In genomic region chr1:91535441-91535840, GRCh38 we compare ENCODE assay signal across 22 cellular contexts. TPM values are rescaled to one million over a fixed set of nuclear protein-coding genes. Genes with fewer than 3 reads are reported as not detected.
DNase-seq lines count a peak whose midpoint lies in the region; ATAC-seq, FAIRE-seq and TF ChIP-seq lines count a peak whose summit lies in the region.
"Had no signal": no experiment of that assay in that cellular context is flagged by ENCODE, and none has a peak within 500 bp of the region (broad histone marks: within the 10 kb centered on the region; RNA-seq: fewer than 3 reads in every experiment).

No MANE protein-coding gene starts in this region.

- H3K4me2 ChIP-seq in H1 (ENCODE audit: insufficient read depth in 1 of 2, low read depth in 2 of 2, low read length in 2 of 2) = no peak overlapping the region
- peak overlapping the region; percentile 23 for H3K4me2 ChIP-seq in mesenchymal stem cell (ENCODE audit: low read length, poor library complexity, severe bottlenecking)
- H3K4me2 ChIP-seq in SK-N-SH = no peak overlapping the region
- H3K4me2 ChIP-seq: A549; BLaER1 treated with 17β-estradiol and CSF1 and Interleukin-3, amounts not matched to agents 10 nM and 100 nM had no signal

- H3K4ac ChIP-seq in H1 (replicated peaks; ENCODE audit: insufficient read length, low read depth, low read length) (no peak overlapping the region), mesenchymal stem cell (ENCODE audit: low read depth in 1 of 2, low read length in 2 of 2) (no peak overlapping the region)

- H4K5ac ChIP-seq in H1 (ENCODE audit: insufficient read length, low read depth, low read length) = no peak overlapping the region

- no peak for FAIRE-seq in H1 (lab: Jason Lieb, UNC)
- FAIRE-seq: A549, D721Med, G401.6, GM19239 had no signal

- H3K27me3 ChIP-seq in right cardiac atrium (ENCODE audit: control insufficient read depth, insufficient read depth) = no peaks in the 10 kb centered on the region
- H3K27me3 ChIP-seq in heart left ventricle = no peaks in the 10 kb centered on the region
- H3K27me3 ChIP-seq in H1 (replicated peaks in 1 of 4; ENCODE audit: control insufficient read depth in 3 of 4, extremely low read depth in 1 of 4, insufficient read depth in 3 of 4, low read length in 3 of 4) = no peaks in the 10 kb centered on the region
- no peaks in the 10 kb centered on the region for H3K27me3 ChIP-seq in mesenchymal stem cell (ENCODE audit: control insufficient read depth in 1 of 2, insufficient read depth in 1 of 2, low read length in 2 of 2)
- H3K27me3 ChIP-seq in SK-N-SH (ENCODE audit: insufficient read depth) = peaks cover 19% of the 10 kb centered on the region; the same call in 1 of the 2 replicates
- H3K27me3 ChIP-seq: BLaER1 treated with 17β-estradiol and CSF1 and Interleukin-3, amounts not matched to agents 10 nM and 100 nM had no signal

- DNase-seq in right cardiac atrium (peak in 2 of 3 donors; percentile 37 to 39), heart left ventricle (no peak), H1 (ENCODE audit: low read depth in 1 of 2, low spot score in 2 of 2) (no peak), mesenchymal stem cell (no peak), NCI-H1092 (lab: John Stamatoyannopoulos, UW) (no peak), SK-N-SH (no peak), chondrocyte (ENCODE audit: low spot score) (no peak)
- DNase-seq: AML-193; Caco-2; Calu3; CD4-positive, alpha-beta T cell; CD8-positive, alpha-beta T cell; DMS79 treated with DMSO at 0.1 percent for 48 hours; GF-D8 had no signal

- TF ChIP-seq CTCF in heart left ventricle (IDR thresholded peaks at IDR 0.05) (no peak), H1 (IDR thresholded peaks at IDR 0.05; ENCODE audit: control extremely low read depth in 1 of 3, insufficient read depth in 1 of 3, low read depth in 1 of 3, low read length in 3 of 3) (no peak), SK-N-SH (IDR thresholded peaks at IDR 0.05) (no peak), chondrocyte (IDR thresholded peaks at IDR 0.05) (no peak)

- no peak overlapping the region for H3K4me3 Mint-ChIP-seq in chondrocyte (ENCODE audit: unreplicated experiment)
- H3K4me3 Mint-ChIP-seq: B cell; CD4-positive, alpha-beta T cell; CD8-positive, alpha-beta T cell had no signal

- H3K9me3 ChIP-seq in right cardiac atrium (ENCODE audit: control insufficient read depth, low read length) = no peaks in the 10 kb centered on the region
- H3K9me3 ChIP-seq in heart left ventricle = no peaks in the 10 kb centered on the region
- no peaks in the 10 kb centered on the region for H3K9me3 ChIP-seq in H1 (ENCODE audit: insufficient read depth in 2 of 2, low read depth in 1 of 2, low read length in 1 of 2)
- no peaks in the 10 kb centered on the region for H3K9me3 ChIP-seq in mesenchymal stem cell (ENCODE audit: control insufficient read depth, low read length)
- no peaks in the 10 kb centered on the region for H3K9me3 ChIP-seq in SK-N-SH
- H3K9me3 ChIP-seq: A549, Caco-2 had no signal

- no peak for TF ChIP-seq EP300 in H1 (IDR thresholded peaks at IDR 0.05; ENCODE audit: borderline replicate concordance in 1 of 2, low read depth in 2 of 2, low read length in 2 of 2)
- no peak for TF ChIP-seq EP300 in SK-N-SH (IDR thresholded peaks at IDR 0.05; ENCODE audit: borderline replicate concordance in 1 of 2, low read depth in 1 of 2, low read length in 1 of 2)

- H3K27ac Mint-ChIP-seq in chondrocyte (ENCODE audit: unreplicated experiment) = no peak overlapping the region
- H3K27ac Mint-ChIP-seq: B cell; CD4-positive, alpha-beta T cell; CD8-positive, alpha-beta T cell had no signal

- H3K18ac ChIP-seq in H1 (ENCODE audit: extremely low read depth, low read length) (no peak overlapping the region), mesenchymal stem cell (ENCODE audit: low read depth in 1 of 2, low read length in 2 of 2) (no peak overlapping the region)

- H3K79me1 ChIP-seq in H1 (ENCODE audit: low read depth, low read length) (no peaks in the 10 kb centered on the region), mesenchymal stem cell (replicated peaks; ENCODE audit: low read length, poor library complexity, severe bottlenecking) (no peaks in the 10 kb centered on the region)

- H3K9me2 ChIP-seq in SK-N-SH = no peaks in the 10 kb centered on the region

- H2BK120ac ChIP-seq in H1 (replicated peaks; ENCODE audit: low read depth, low read length) = no peak overlapping the region
- H2BK120ac ChIP-seq in mesenchymal stem cell (ENCODE audit: low read depth, low read length) = no peak overlapping the region

- no peak overlapping the region for H4K8ac ChIP-seq in H1 (ENCODE audit: extremely low read depth, insufficient read depth, low read length)
- peak overlapping the region; percentile 9 for H4K8ac ChIP-seq in mesenchymal stem cell (ENCODE audit: low read length)

- intact Hi-C loops in right cardiac atrium (cut with DNase I) (loop anchor here in 1 of 4 donors (10.0 kb wide), 1 partner anchor 169 kb away; no protein-coding TSS in a partner anchor), heart left ventricle (cut with DNase I) (loop anchor here in 2 of 10 donors (10.0 kb wide), 2 partner anchors 69 to 149 kb away; no protein-coding TSS in a partner anchor)

- no peak overlapping the region for H4K91ac ChIP-seq in H1 (replicated peaks; ENCODE audit: insufficient read length, low read length)
- H4K91ac ChIP-seq in mesenchymal stem cell (ENCODE audit: low read length) = peak overlapping the region; percentile 64

- no peak overlapping the region for H3K9ac ChIP-seq in H1 (replicated peaks in 1 of 4; ENCODE audit: extremely low read depth in 1 of 4, low read depth in 3 of 4, low read length in 3 of 4)
- no peak overlapping the region for H3K9ac ChIP-seq in mesenchymal stem cell (ENCODE audit: low read length)
- H3K9ac ChIP-seq in SK-N-SH = no peak overlapping the region
- H3K9ac ChIP-seq: BLaER1 treated with 17β-estradiol and CSF1 and Interleukin-3, amounts not matched to agents 10 nM and 100 nM had no signal

- TF ChIP-seq RAD21 in H1 (IDR thresholded peaks at IDR 0.05 in 1 of 2, conservative IDR thresholded peaks at IDR 0.05 in 1 of 2; ENCODE audit: low read depth in 2 of 2, low read length in 2 of 2) (0 out of 4 replicates have a peak, but pooled peaks of 1 of the 2 experiments have one; percentile 8), SK-N-SH (IDR thresholded peaks at IDR 0.05; ENCODE audit: low read length) (no peak)

- H3K4me1 ChIP-seq in right cardiac atrium (ENCODE audit: control insufficient read depth, insufficient read depth, low read length) (peaks cover 4% of the 10 kb centered on the region), heart left ventricle (peaks cover 0 to 6% (median 0%) of the 10 kb centered on the region in 12 donors), H1 (replicated peaks in 1 of 4; ENCODE audit: control insufficient read depth in 3 of 4, insufficient read depth in 4 of 4, low read length in 3 of 4) (no peaks in the 10 kb centered on the region), mesenchymal stem cell (ENCODE audit: control insufficient read depth, insufficient read depth, low read depth, low read length) (no peaks in the 10 kb centered on the region), SK-N-SH (ENCODE audit: control insufficient read depth in 1 of 2, insufficient read depth in 2 of 2, low read depth in 1 of 2, low read length in 1 of 2) (no peaks in the 10 kb centered on the region)
- H3K4me1 ChIP-seq: Caco-2 had no signal

- H3K36me3 ChIP-seq in heart left ventricle = no peaks in the 10 kb centered on the region
- H3K36me3 ChIP-seq in H1 (ENCODE audit: control insufficient read depth in 2 of 4, insufficient read depth in 4 of 4, low read length in 3 of 4) = no peaks in the 10 kb centered on the region
- peaks cover 0 to 36% of the 10 kb centered on the region in 2 experiments for H3K36me3 ChIP-seq in mesenchymal stem cell (ENCODE audit: control insufficient read depth in 1 of 2, insufficient read depth in 2 of 2, low read depth in 1 of 2, low read length in 2 of 2)
- H3K36me3 ChIP-seq in SK-N-SH (replicated peaks in 1 of 2; ENCODE audit: control insufficient read depth in 1 of 2, insufficient read depth in 2 of 2, low read length in 1 of 2) = no peaks in the 10 kb centered on the region
- H3K36me3 ChIP-seq: BLaER1 treated with 17β-estradiol and CSF1 and Interleukin-3, amounts not matched to agents 10 nM and 100 nM had no signal

- no peak overlapping the region for H3K23ac ChIP-seq in H1 (ENCODE audit: insufficient read length)
- H3K23ac ChIP-seq in mesenchymal stem cell (ENCODE audit: low read length in 2 of 2) = no peak overlapping the region

- H3K27ac ChIP-seq in right cardiac atrium (ENCODE audit: low read length) (no peak overlapping the region), heart left ventricle (no peak overlapping the region), H1 (ENCODE audit: low read depth, low read length) (no peak overlapping the region), mesenchymal stem cell (ENCODE audit: low read length, poor library complexity, severe bottlenecking) (no peak overlapping the region), SK-N-SH (ENCODE audit: low read depth in 2 of 2, low read length in 1 of 2) (no peak overlapping the region)
- H3K27ac ChIP-seq: 22Rv1; A549; BLaER1 treated with 17β-estradiol and CSF1 and Interleukin-3, amounts not matched to agents 10 nM and 100 nM; C4-2B had no signal

- H2BK15ac ChIP-seq in H1 (ENCODE audit: low read length) (no peak overlapping the region), mesenchymal stem cell (ENCODE audit: low read depth, poor library complexity, severe bottlenecking) (no peak overlapping the region)

- no peak for ATAC-seq in right cardiac atrium
- no peak for ATAC-seq in heart left ventricle
- ATAC-seq: A549; CD8-positive, alpha-beta T cell had no signal

- no peaks in the 10 kb centered on the region for H4K20me1 ChIP-seq in H1 (replicated peaks in 1 of 2; ENCODE audit: control insufficient read depth in 1 of 2, insufficient read depth in 2 of 2, low read length in 2 of 2)
- H4K20me1 ChIP-seq in SK-N-SH (ENCODE audit: insufficient read depth) = no peaks in the 10 kb centered on the region
- H4K20me1 ChIP-seq: BLaER1 treated with 17β-estradiol and CSF1 and Interleukin-3, amounts not matched to agents 10 nM and 100 nM had no signal

- H3K23me2 ChIP-seq in H1 (ENCODE audit: low read depth, low read length) = no peaks in the 10 kb centered on the region

- POLR2A ChIA-PET in H1 (lab: Charles Lee; ENCODE audit: partially characterized antibody) = interaction anchor here (1.6 to 2.5 kb wide), 2 partner anchors 11 to 18 kb away, joined by 3 to 5 read pairs; no protein-coding TSS in a partner anchor
- POLR2A ChIA-PET in SK-N-SH (lab: Yijun Ruan, JAX) = no interaction called here

- H3K79me2 ChIP-seq in H1 (ENCODE audit: control insufficient read depth in 1 of 2, insufficient read depth in 2 of 2, low read length in 2 of 2) (no peaks in the 10 kb centered on the region), SK-N-SH (ENCODE audit: insufficient read depth) (no peaks in the 10 kb centered on the region)

- CTCF ChIA-PET in H1 (lab: Charles Lee; ENCODE audit: partially characterized antibody) = interaction anchor here (0.6 to 1.7 kb wide), 5 partner anchors 230 to 639 kb away, joined by 3 to 7 read pairs (median 3); no protein-coding TSS in a partner anchor
- CTCF ChIA-PET in SK-N-SH (lab: Yijun Ruan, JAX) = interaction anchor here (0.9 kb wide), 1 partner anchor 11 kb away, joined by 3 read pairs; no protein-coding TSS in a partner anchor

- H3K27me3 Mint-ChIP-seq in chondrocyte (ENCODE audit: low read depth) = no peaks in the 10 kb centered on the region
- H3K27me3 Mint-ChIP-seq: B cell; CD4-positive, alpha-beta T cell had no signal

- H3K14ac ChIP-seq in H1 (ENCODE audit: insufficient read length) (no peak overlapping the region), mesenchymal stem cell (ENCODE audit: low read length in 2 of 2) (peak overlapping the region in 1 of 2 experiments; percentile 11)

- H2AFZ ChIP-seq in H1 (ENCODE audit: low read length) (no peak overlapping the region), mesenchymal stem cell (ENCODE audit: low read depth, low read length) (no peak overlapping the region), SK-N-SH (ENCODE audit: low read depth) (no peak overlapping the region)

- H2BK5ac ChIP-seq in H1 (ENCODE audit: low read depth, low read length) (no peak overlapping the region), mesenchymal stem cell (ENCODE audit: low read depth, low read length, poor library complexity, severe bottlenecking) (no peak overlapping the region)

- no peaks in the 10 kb centered on the region for H3K36me3 Mint-ChIP-seq in chondrocyte (ENCODE audit: low read depth)
- H3K36me3 Mint-ChIP-seq: CD8-positive, alpha-beta T cell had no signal

- no peak for TF ChIP-seq POLR2A in heart left ventricle (IDR thresholded peaks at IDR 0.05)
- no peak for TF ChIP-seq POLR2A in H1 (IDR thresholded peaks at IDR 0.05; ENCODE audit: control extremely low read depth in 1 of 2, low read depth in 2 of 2, low read length in 2 of 2)

- H3K4me1 Mint-ChIP-seq in chondrocyte (ENCODE audit: low read depth) = peaks cover 12% of the 10 kb centered on the region

- no peaks in the 10 kb centered on the region for H3F3A ChIP-seq in SK-N-SH (replicated peaks; ENCODE audit: insufficient read depth)

- no peaks in the 10 kb centered on the region for H3K9me3 Mint-ChIP-seq in chondrocyte (ENCODE audit: low read depth)
- H3K9me3 Mint-ChIP-seq: CD4-positive, alpha-beta T cell; CD8-positive, alpha-beta T cell had no signal

- no peak overlapping the region for H3K56ac ChIP-seq in H1 (replicated peaks; ENCODE audit: insufficient read length, low read depth, low read length)

- H2BK12ac ChIP-seq in H1 (ENCODE audit: low read depth, low read length) (no peak overlapping the region), mesenchymal stem cell (ENCODE audit: low read length in 2 of 2) (peak overlapping the region; percentile 2 to 65)

- H2BK20ac ChIP-seq in H1 (ENCODE audit: low read length) = no peak overlapping the region

- H3K4me3 ChIP-seq in right cardiac atrium (ENCODE audit: low read length) (no peak overlapping the region), heart left ventricle (no peak overlapping the region), H1 (ENCODE audit: extremely low read depth in 1 of 4, insufficient read depth in 2 of 4, low read depth in 3 of 4, low read length in 4 of 4) (no peak overlapping the region), mesenchymal stem cell (ENCODE audit: insufficient read depth in 1 of 2, low read depth in 1 of 2, low read length in 2 of 2) (no peak overlapping the region), SK-N-SH (ENCODE audit: low read depth in 2 of 2, low read length in 1 of 2) (no peak overlapping the region)
- H3K4me3 ChIP-seq: A549; BLaER1 treated with 17β-estradiol and CSF1 and Interleukin-3, amounts not matched to agents 10 nM and 100 nM had no signal

- no peak overlapping the region; the same call in 1 of the 2 replicates for H2AK5ac ChIP-seq in H1 (ENCODE audit: low read depth, low read length)
- H2AK5ac ChIP-seq in mesenchymal stem cell (ENCODE audit: low read length, severe bottlenecking) = peak overlapping the region; percentile 10

- WGBS in right cardiac atrium = 96% methylated on average over 34 of the region's 34 CpGs
- WGBS in heart left ventricle, 4 donors = 96 to 97% (median 96%) methylated on average over 33 to 34 of the region's 34 CpGs
- 89% methylated on average over 28 of the region's 34 CpGs; no CpG with 5 or more reads in 1 of the 2 experiments for WGBS in H1 (ENCODE audit: extremely low coverage in 1 of 2, insufficient coverage in 1 of 2, insufficient read length in 1 of 2, insufficient replicate concordance in 2 of 2, low coverage in 1 of 2, low lambda C conversion rate in 2 of 2, missing lambda C conversion rate in 1 of 2), 2 experiments
- 98% methylated on average over 34 of the region's 34 CpGs for WGBS in mesenchymal stem cell
- 87% methylated on average over 22 of the region's 34 CpGs for WGBS in SK-N-SH (ENCODE audit: low lambda C conversion rate)

RNA-seq across cellular contexts. Expression of gene CDC7, which starts 34.8 kb away (rescaled TPM):
- total RNA-seq in right cardiac atrium (1 to 10 TPM; 1.2 to 2.0 (median 1.7) TPM), heart left ventricle (1 to 10 TPM in 4 of 9 donors, under 1 TPM in 5; 0.36 to 6.3 (median 0.97) TPM), chondrocyte (3.9 to 6.4 TPM (median 6.4 TPM) in 3 replicates)
- polyA plus RNA-seq in right cardiac atrium (0.50 TPM), heart left ventricle (1 to 10 TPM in 1 of 2 donors, under 1 TPM in 1; 0.30 to 1.2 TPM), H1 (2011; rRNA removed) (7.7 and 12.2 TPM in 2 replicates), SK-N-SH (2012; rRNA removed) (2.6 TPM in 2 replicates)
- total RNA-seq in H1 (2021; fragmentation: NEBNext Ultra II Directional; extraction: Animal tissue kit (Norgen Biotek cat#: 25700)) = 34.4 and 36.4 TPM in 2 replicates
- polyA plus RNA-seq in H1 (2011; cell fraction: cytosol; rRNA removed) = 20.2 TPM
- 16.7 TPM for polyA plus RNA-seq in H1 (2011; cell fraction: nucleus; rRNA removed)
- polyA plus RNA-seq in H1 (2012, experiment 1 of 2) = 18.4 to 31.0 TPM (median 25.6 TPM) in 4 replicates
- 1.8 TPM for polyA plus RNA-seq in H1 (2012, experiment 2 of 2)
- 23.8 TPM for polyA plus RNA-seq in H1 (2013, experiment 1 of 2)
- polyA plus RNA-seq in H1 (2013, experiment 2 of 2) = 25.8 TPM
- polyA minus RNA-seq in H1 (2011; rRNA and poly(A)+ RNA removed) = 27.0 and 51.1 TPM in 2 replicates
- 36.6 TPM for polyA minus RNA-seq in H1 (2011; cell fraction: cytosol; rRNA and poly(A)+ RNA removed)
- polyA minus RNA-seq in H1 (2011; cell fraction: nucleus; rRNA and poly(A)+ RNA removed) = 24.2 TPM
- polyA plus RNA-seq in mesenchymal stem cell (2013, experiment 1 of 2) = 2.1 TPM
- 1.9 TPM for polyA plus RNA-seq in mesenchymal stem cell (2013, experiment 2 of 2)
- polyA plus RNA-seq in SK-N-SH (2012; cell fraction: cytosol; rRNA removed) = 3.0 and 3.6 TPM in 2 replicates
- polyA plus RNA-seq in SK-N-SH (2012; cell fraction: nucleus; rRNA removed) = 4.1 and 7.0 TPM in 2 replicates

Comparison
In these comparisons a context has a peak if more than half of its experiments do, and no peak if none do; other contexts are left out.
1. DNase-seq: peak in right cardiac atrium (2 of 3); none in heart left ventricle (0 of 5), H1 (0 of 2), mesenchymal stem cell (single experiment), NCI-H1092 (single experiment), SK-N-SH (single experiment) and chondrocyte (single experiment).